Comparison of ENCODE assay signal across 8 cellular contexts in genomic region chr15:52208306-52208946, GRCh38. TPM values are rescaled to one million over a fixed set of nuclear protein-coding genes. Genes with fewer than 3 reads are reported as not detected.
A peak's percentile ranks its signal among the peaks of the same experiment; 100 is the strongest.
DNase-seq lines count a peak whose midpoint lies in the region; ATAC-seq and TF ChIP-seq lines count a peak whose summit lies in the region.

No MANE protein-coding gene starts in this region.

- H3K36me3 Mint-ChIP-seq in Calu3 (ENCODE audit: insufficient read depth, unreplicated experiment) (peaks cover 60% of the 10 kb centered on the region), glutamatergic neuron (ENCODE audit: unreplicated experiment) (no peaks in the 10 kb centered on the region)

- H3K36me3 ChIP-seq in SJSA1, result no peaks in the 10 kb centered on the region
- peaks cover 0 to 4% of the 10 kb centered on the region in 2 donors for H3K36me3 ChIP-seq in gastrocnemius medialis

- TF ChIP-seq CTCF in Calu3 (IDR thresholded peaks at IDR 0.05; ENCODE audit: unreplicated experiment), result peak; percentile 71
- TF ChIP-seq CTCF in glutamatergic neuron (IDR thresholded peaks at IDR 0.05; ENCODE audit: partially characterized antibody, unreplicated experiment), result peak; percentile 84
- TF ChIP-seq CTCF in gastrocnemius medialis (IDR thresholded peaks at IDR 0.05 in 4 of 5, conservative IDR thresholded peaks at IDR 0.05 in 1 of 5), result peak in 4 of 5 experiments; percentile 17 to 50 (median 32)

- H3K4me1 ChIP-seq in SJSA1 (replicated peaks) (peaks cover under 1% of the 10 kb centered on the region; the same call in 1 of the 2 replicates), gastrocnemius medialis (peaks cover 2% of the 10 kb centered on the region in 2 donors)

- DNase-seq in Calu3 (peak; percentile 79), HuH-7 (ENCODE audit: low spot score) (peak; percentile 70), SJSA1 (ENCODE audit: low read depth in 1 of 2, low spot score in 2 of 2) (peak; percentile 53 to 75), glutamatergic neuron (peak; percentile 85), gastrocnemius medialis (peak in 1 of 2 donors; percentile 17)
- DNase-seq in activated gamma-delta T cell treated with anti-CD3 and anti-CD28 coated beads, Interleukin-2, amount 50 U/mL, for 16 hours (ENCODE audit: low read depth), result peak; percentile 61

- H3K27me3 Mint-ChIP-seq in Calu3 (ENCODE audit: unreplicated experiment) (no peaks in the 10 kb centered on the region), glutamatergic neuron (ENCODE audit: unreplicated experiment) (no peaks in the 10 kb centered on the region)

- H3K9me3 ChIP-seq in SJSA1 (replicated peaks) (no peaks in the 10 kb centered on the region), gastrocnemius medialis (no peaks in the 10 kb centered on the region)

- ATAC-seq in GM21360 (IDR thresholded peaks at IDR 0.05; ENCODE audit: unreplicated experiment) (peak; percentile 79), gastrocnemius medialis (no peak), HG02840 (IDR thresholded peaks at IDR 0.05; ENCODE audit: low FRiP score, unreplicated experiment) (no peak)

- H3K9me3 Mint-ChIP-seq in Calu3 (ENCODE audit: low read depth, unreplicated experiment), result no peaks in the 10 kb centered on the region
- H3K9me3 Mint-ChIP-seq in glutamatergic neuron (ENCODE audit: unreplicated experiment), result no peaks in the 10 kb centered on the region

- H3K4me3 Mint-ChIP-seq in Calu3 (ENCODE audit: low read depth, unreplicated experiment) (no peak overlapping the region), glutamatergic neuron (ENCODE audit: unreplicated experiment) (no peak overlapping the region)

- CTCF ChIA-PET in Calu3 (lab: Charles Lee), result interaction anchor here (0.6 to 1.7 kb wide), 7 partner anchors 9 to 137 kb away, joined by 3 to 21 read pairs (median 4); no protein-coding TSS in a partner anchor

- intact Hi-C loops in Calu3 (cut with micrococcal nuclease; ENCODE audit: unreplicated experiment), result loop anchor here (1.0 kb wide), 1 partner anchor 25 kb away; no protein-coding TSS in a partner anchor
- intact Hi-C loops in gastrocnemius medialis (cut with DNase I; ENCODE audit: low total_unique reads), result no loop called here

- H3K27me3 ChIP-seq in SJSA1 (replicated peaks), result no peaks in the 10 kb centered on the region
- no peaks in the 10 kb centered on the region for H3K27me3 ChIP-seq in gastrocnemius medialis

- TF ChIP-seq POLR2A in gastrocnemius medialis (IDR thresholded peaks at IDR 0.05), result no peak

- H3K27ac ChIP-seq in SJSA1 (no peak overlapping the region), gastrocnemius medialis (no peak overlapping the region)

- H3K4me1 Mint-ChIP-seq in Calu3 (ENCODE audit: low read depth, unreplicated experiment), result no peaks in the 10 kb centered on the region
- no peaks in the 10 kb centered on the region for H3K4me1 Mint-ChIP-seq in glutamatergic neuron (ENCODE audit: low read depth, unreplicated experiment)

- H3K27ac Mint-ChIP-seq in Calu3 (ENCODE audit: unreplicated experiment) (peak overlapping the region; percentile 37), glutamatergic neuron (ENCODE audit: unreplicated experiment) (no peak overlapping the region)

- H3K4me3 ChIP-seq in SJSA1, result no peak overlapping the region
- no peak overlapping the region for H3K4me3 ChIP-seq in gastrocnemius medialis

- BruUV-seq in Calu3 (replicated peaks; lab: Mats Ljungman, UMichigan), result no TSS peak

- in situ Hi-C loops in gastrocnemius medialis (cut with MboI; ENCODE audit: low sequenced_read_pairs in 4 of 4), result no loop called here

RNA-seq across cellular contexts. Expression of gene GNB5, which starts 17.2 kb away (rescaled TPM):
- total RNA-seq in Calu3 (2022), result 35.6 and 48.8 TPM in 2 replicates
- 53.7 and 58.9 TPM in 2 replicates for total RNA-seq in SJSA1 (2014; rRNA removed; shearing (Covaris generic))
- 28.4 TPM for total RNA-seq in glutamatergic neuron (ENCODE audit: unreplicated experiment)
- total RNA-seq in gastrocnemius medialis, result 1 to 10 TPM; 2.9 to 4.6 (median 3.6) TPM

Comparison
In these comparisons a context has a peak if more than half of its experiments do, and no peak if none do; other contexts are left out.
1. CTCF ChIP-seq: peak in every context shown above with its lines; median percentile 84 in glutamatergic neuron; 71 in Calu3; 32 in gastrocnemius medialis.